Comparison of ENCODE assay signal across 21 cellular contexts in genomic region chr14:75433631-75434556, GRCh38. TPM values are rescaled to one million over a fixed set of nuclear protein-coding genes. Genes with fewer than 3 reads are reported as not detected.
A peak's percentile ranks its signal among the peaks of the same experiment; 100 is the strongest.
DNase-seq lines count a peak whose midpoint lies in the region; ATAC-seq and TF ChIP-seq lines count a peak whose summit lies in the region.
"Had no signal": no experiment of that assay in that cellular context is flagged by ENCODE, and none has a peak within 500 bp of the region (broad histone marks: within the 10 kb centered on the region; RNA-seq: fewer than 3 reads in every experiment).

No MANE protein-coding gene starts in this region.

- intact Hi-C loops in ovary (cut with DNase I): no loop called here

- in situ Hi-C loops in GM23248 (cut with MboI): no loop called here

- H3K4me3 ChIP-seq in GM23248 (peak overlapping the region; percentile 9; the same call in 1 of the 2 replicates), fibroblast of villous mesenchyme (ENCODE audit: low read depth, low read length) (no peak overlapping the region), smooth muscle cell (no peak overlapping the region), ovary (no peak overlapping the region)
- H3K4me3 ChIP-seq: left lung, mucosa of descending colon, thyroid gland had no signal

- peaks cover 18% of the 10 kb centered on the region; the same call in 1 of the 2 replicates for H4K20me1 ChIP-seq in GM23248 (ENCODE audit: insufficient read depth)
- H4K20me1 ChIP-seq in smooth muscle cell (ENCODE audit: low read depth): peaks cover 79% of the 10 kb centered on the region

- H3K9me3 ChIP-seq in GM23248 (ENCODE audit: low read depth): no peaks in the 10 kb centered on the region
- H3K9me3 ChIP-seq in smooth muscle cell (replicated peaks; ENCODE audit: low read depth): no peaks in the 10 kb centered on the region
- H3K9me3 ChIP-seq in ovary: no peaks in the 10 kb centered on the region
- H3K9me3 ChIP-seq: Caco-2, left lung, mucosa of descending colon, thyroid gland had no signal

- H3F3A ChIP-seq in GM23248 (ENCODE audit: insufficient read depth): peaks cover 46% of the 10 kb centered on the region
- peaks cover 17% of the 10 kb centered on the region for H3F3A ChIP-seq in smooth muscle cell (ENCODE audit: low read depth)

- peaks cover 48% of the 10 kb centered on the region for H3K4me1 ChIP-seq in GM23248 (ENCODE audit: insufficient read depth)
- H3K4me1 ChIP-seq in smooth muscle cell (ENCODE audit: low read depth): peaks cover 10% of the 10 kb centered on the region
- peaks cover 6% of the 10 kb centered on the region for H3K4me1 ChIP-seq in ovary (ENCODE audit: insufficient read depth)

- H3K27ac ChIP-seq in GM23248 (peak overlapping the region; percentile 89), smooth muscle cell (ENCODE audit: low read depth) (peak overlapping the region; percentile 85), ovary (no peak overlapping the region)
- H3K27ac ChIP-seq: left lung, thyroid gland had no signal

- H3K9me2 ChIP-seq in GM23248 (ENCODE audit: insufficient read depth): no peaks in the 10 kb centered on the region

- peaks cover 29% of the 10 kb centered on the region for H3K36me3 ChIP-seq in GM23248 (ENCODE audit: low read depth)
- no peaks in the 10 kb centered on the region for H3K36me3 ChIP-seq in smooth muscle cell (ENCODE audit: low read depth)
- H3K36me3 ChIP-seq in ovary: no peaks in the 10 kb centered on the region

- H3K27me3 ChIP-seq in GM23248 (replicated peaks; ENCODE audit: insufficient read depth): no peaks in the 10 kb centered on the region
- no peaks in the 10 kb centered on the region for H3K27me3 ChIP-seq in smooth muscle cell (ENCODE audit: low read depth)
- no peaks in the 10 kb centered on the region for H3K27me3 ChIP-seq in ovary
- H3K27me3 ChIP-seq: left lung, thyroid gland had no signal

- no peak for ATAC-seq in GM21529 (IDR thresholded peaks at IDR 0.05; ENCODE audit: unreplicated experiment)
- ATAC-seq: activated naive CD8-positive, alpha-beta T cell treated with anti-CD3 and anti-CD28 coated beads, Interleukin-2, amount 50 U/mL, for 24 hours; left lung; mucosa of descending colon had no signal

- 15 to 24% methylated on average over 9 of the region's 9 CpGs for WGBS in GM23248 (ENCODE audit: low coverage in 1 of 2, low lambda C conversion rate in 2 of 2, missing lambda C conversion rate in 2 of 2), 2 experiments
- 13% methylated on average over 9 of the region's 9 CpGs for WGBS in smooth muscle cell (ENCODE audit: low lambda C conversion rate)
- 92 to 95% (median 94%) methylated on average over 9 of the region's 9 CpGs for WGBS in ovary, 3 donors

- TF ChIP-seq CTCF in fibroblast of villous mesenchyme (IDR thresholded peaks at IDR 0.05; ENCODE audit: insufficient read depth, low read depth, low read length) (no peak), smooth muscle cell (IDR thresholded peaks at IDR 0.05; ENCODE audit: borderline replicate concordance, insufficient read depth, poor library complexity, severe bottlenecking) (no peak), ovary (IDR thresholded peaks at IDR 0.05) (no peak)

- TF ChIP-seq EP300 in ovary (IDR thresholded peaks at IDR 0.05): no peak

- H2AFZ ChIP-seq in GM23248 (no peak overlapping the region), smooth muscle cell (ENCODE audit: low read depth) (no peak overlapping the region)

- peak; percentile 85 for DNase-seq in GM23248
- peak; percentile 43 for DNase-seq in SK-N-DZ (ENCODE audit: low spot score)
- peak; percentile 63 for DNase-seq in fibroblast of villous mesenchyme (ENCODE audit: low read depth)
- no peak for DNase-seq in smooth muscle cell (lab: John Stamatoyannopoulos, UW; ENCODE audit: unreplicated experiment)
- no peak for DNase-seq in ovary
- DNase-seq in DMS53 treated with DMSO at 0.1 percent for 48 hours (lab: John Stamatoyannopoulos, UW; ENCODE audit: unreplicated experiment): no peak
- DNase-seq in NK-92 (lab: John Stamatoyannopoulos, UW; ENCODE audit: unreplicated experiment): no peak
- DNase-seq: activated CD4-positive, alpha-beta T cell treated with anti-CD3 and anti-CD28 coated beads for 4 hours; activated naive CD8-positive, alpha-beta T cell treated with anti-CD3 and anti-CD28 coated beads, Interleukin-2, amount 50 U/mL, for 24 hours; AML-193; Caco-2; glutamatergic neuron; Karpas-422; left lung; mucosa of descending colon; NCI-H1105; NCI-H2107; NCI-H524 treated with DMSO at 0.1 percent for 48 hours; occipital lobe; thyroid gland had no signal

- peaks cover 100% of the 10 kb centered on the region for H3K79me2 ChIP-seq in GM23248 (ENCODE audit: insufficient read depth)
- peaks cover 82% of the 10 kb centered on the region for H3K79me2 ChIP-seq in smooth muscle cell (ENCODE audit: low read depth)

- TF ChIP-seq POLR2A in ovary (IDR thresholded peaks at IDR 0.05): no peak

- H3K4me2 ChIP-seq in GM23248 (ENCODE audit: unreplicated experiment): peak overlapping the region; percentile 42
- H3K4me2 ChIP-seq in smooth muscle cell: peak overlapping the region; percentile 76

- H3K9ac ChIP-seq in GM23248 (peak overlapping the region; percentile 70), smooth muscle cell (ENCODE audit: low read depth) (peak overlapping the region; percentile 46)

RNA-seq across cellular contexts. Expression of gene JDP2, which starts 6.1 kb away (rescaled TPM):
- 163 and 174 TPM in 2 replicates for total RNA-seq in GM23248 (2014; rRNA removed; shearing (Covaris generic))
- polyA plus RNA-seq in GM23248 (2016; fragmentation: Nextera tagmentation; extraction: Ambion mirVana): 20.0 and 21.5 TPM in 2 replicates
- 4.4 and 5.8 TPM in 2 replicates for polyA plus RNA-seq in SK-N-DZ (2014; cell fraction: cytosol; rRNA removed)
- 3.3 and 3.5 TPM in 2 replicates for polyA plus RNA-seq in SK-N-DZ (2014; cell fraction: nucleus; rRNA removed)
- total RNA-seq in fibroblast of villous mesenchyme: 36.4 and 51.4 TPM in 2 replicates
- 70.3 and 71.2 TPM in 2 replicates for total RNA-seq in smooth muscle cell
- 98.9 and 126 TPM in 2 replicates for polyA plus RNA-seq in smooth muscle cell
- total RNA-seq in ovary: 10 to 100 TPM; 19.0 to 89.9 (median 26.8) TPM
- 10 to 100 TPM; 16.2 to 22.5 TPM for polyA plus RNA-seq in ovary

Comparison
In these comparisons a context has a peak if more than half of its experiments do, and no peak if none do; other contexts are left out.
1. DNase-seq: peak in GM23248 (single experiment), SK-N-DZ (single experiment) and fibroblast of villous mesenchyme (single experiment); none in smooth muscle cell (single experiment), ovary (0 of 5), DMS53 treated with DMSO at 0.1 percent for 48 hours (single experiment) and NK-92 (single experiment).
2. H3K27ac ChIP-seq: peak in GM23248 (single experiment) and smooth muscle cell (single experiment); none in ovary (0 of 2).